ENCODE assay signal across 8 cellular contexts in the genomic region with DNA sequence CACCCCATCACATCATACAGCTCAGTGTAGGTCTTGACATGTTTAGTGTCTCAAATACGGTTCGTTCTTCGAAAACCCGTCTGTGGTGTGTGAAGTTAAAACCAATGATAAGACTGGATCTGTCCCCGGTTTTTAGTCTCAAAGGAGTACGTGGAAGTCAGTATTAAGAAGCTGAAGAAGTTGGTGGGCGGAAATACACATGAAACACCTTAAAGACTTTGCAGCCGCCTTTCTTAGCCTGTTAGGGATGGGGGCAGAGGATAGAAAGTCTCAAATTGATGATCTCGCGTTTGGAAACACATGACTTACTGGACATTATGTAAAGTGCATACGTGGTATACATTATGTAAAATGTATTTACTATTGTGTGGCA. TPM values are rescaled to one million over a fixed set of nuclear protein-coding genes. Genes with fewer than 3 reads are reported as not detected.
DNase-seq lines count a peak whose midpoint lies in the region; ATAC-seq and TF ChIP-seq lines count a peak whose summit lies in the region.

No MANE protein-coding gene starts in this region.

- H3K27ac Mint-ChIP-seq in activated T-cell treated with anti-CD3 and anti-CD28 coated beads, Interleukin-2, amount 50 U/mL, for 24 hours, result peak overlapping the region; percentile 96

- H3K27me3 ChIP-seq in adipocyte (replicated peaks; ENCODE audit: control insufficient read depth, insufficient read depth, low read length) (no peaks in the 10 kb centered on the region), left lung (no peaks in the 10 kb centered on the region), tibial artery (no peaks in the 10 kb centered on the region)

- no peak for ATAC-seq in left lung

- H3K27me3 Mint-ChIP-seq in activated T-cell treated with anti-CD3 and anti-CD28 coated beads, Interleukin-2, amount 50 U/mL, for 24 hours, result no peaks in the 10 kb centered on the region

- no peak for TF ChIP-seq CTCF in left lung (IDR thresholded peaks at IDR 0.05)
- TF ChIP-seq CTCF in tibial artery (IDR thresholded peaks at IDR 0.05), result no peak

- H3K36me3 ChIP-seq in adipocyte (ENCODE audit: control insufficient read depth, insufficient read depth, low read length, severe bottlenecking) (peaks cover 2% of the 10 kb centered on the region), left lung (peaks cover 0 to 30% of the 10 kb centered on the region in 2 donors), tibial artery (peaks cover 7 to 11% (median 8%) of the 10 kb centered on the region in 3 donors)

- peaks cover 35% of the 10 kb centered on the region for H3K4me1 ChIP-seq in adipocyte (ENCODE audit: control insufficient read depth, insufficient read depth, low read length)
- peaks cover 14 to 47% of the 10 kb centered on the region in 2 donors for H3K4me1 ChIP-seq in left lung
- H3K4me1 ChIP-seq in tibial artery, result peaks cover 0 to 34% (median 27%) of the 10 kb centered on the region in 4 donors

- peak overlapping the region; percentile 90 for H3K4me3 Mint-ChIP-seq in activated T-cell treated with anti-CD3 and anti-CD28 coated beads, Interleukin-2, amount 50 U/mL, for 24 hours

- H3K27ac ChIP-seq in left lung, result peak overlapping the region in 1 of 2 donors; percentile 97
- H3K27ac ChIP-seq in tibial artery, result peak overlapping the region; percentile 84 to 90

- H3K9ac ChIP-seq in adipocyte (ENCODE audit: low read length), result peak overlapping the region; percentile 95

- H3K4me1 Mint-ChIP-seq in activated T-cell treated with anti-CD3 and anti-CD28 coated beads, Interleukin-2, amount 50 U/mL, for 24 hours (ENCODE audit: low read depth), result peaks cover 60% of the 10 kb centered on the region

- no peak for DNase-seq in activated T-cell treated with anti-CD3 and anti-CD28 coated beads, Interleukin-2, amount 50 U/mL, for 24 hours
- DNase-seq in activated T-cell treated with anti-CD3 and anti-CD28 coated beads, Interleukin-2, amount 50 U/mL, for 1 hour, result no peak
- DNase-seq in adipocyte (ENCODE audit: low read depth) (peak; percentile 15), left lung (no peak), tibial artery (no peak), KG1 (lab: John Stamatoyannopoulos, UW) (no peak), HK-2 (ENCODE audit: unreplicated experiment) (no peak)
- no peak for DNase-seq in stimulated activated CD4-positive, alpha-beta T cell treated with anti-CD3 and anti-CD28 coated beads, Interleukin-12 subunit alpha, Interleukin-12 subunit beta, amount 100 ng/mL, for 4 hours

- no peaks in the 10 kb centered on the region for H3K9me3 Mint-ChIP-seq in activated T-cell treated with anti-CD3 and anti-CD28 coated beads, Interleukin-2, amount 50 U/mL, for 24 hours

- peaks cover 50% of the 10 kb centered on the region for H3K36me3 Mint-ChIP-seq in activated T-cell treated with anti-CD3 and anti-CD28 coated beads, Interleukin-2, amount 50 U/mL, for 24 hours (ENCODE audit: low read depth)

- H3K9me3 ChIP-seq in adipocyte (ENCODE audit: control insufficient read depth, low read length) (no peaks in the 10 kb centered on the region), left lung (no peaks in the 10 kb centered on the region), tibial artery (no peaks in the 10 kb centered on the region)

- H3K4me3 ChIP-seq in adipocyte (ENCODE audit: low read length) (peak overlapping the region; percentile 96), left lung (peak overlapping the region; percentile 87 to 94), tibial artery (peak overlapping the region; percentile 80 to 95)

- intact Hi-C loops in left lung (cut with DNase I), result no loop called here
- intact Hi-C loops in tibial artery (cut with DNase I; ENCODE audit: low total_unique reads), result loop anchor here (2.0 kb wide), 1 partner anchor 53 kb away; no protein-coding TSS in a partner anchor

RNA-seq across cellular contexts. Expression of gene CNOT11, which starts 1.0 kb away (rescaled TPM):
- 10 to 100 TPM; 32.6 to 35.7 TPM for total RNA-seq in left lung

RNA-seq across cellular contexts. Expression of gene RNF149, which starts 54.8 kb away (rescaled TPM):
- total RNA-seq in left lung, result 100 to 1,000 TPM in 1 of 2 donors, 10 to 100 TPM in 1; 52.9 to 111 TPM
